Comparison of ENCODE assay signal across 10 cellular contexts in genomic region chr14:28773917-28774691, GRCh38. TPM values are rescaled to one million over a fixed set of nuclear protein-coding genes. Genes with fewer than 3 reads are reported as not detected.
A peak's percentile ranks its signal among the peaks of the same experiment; 100 is the strongest.
DNase-seq lines count a peak whose midpoint lies in the region; ATAC-seq, FAIRE-seq and TF ChIP-seq lines count a peak whose summit lies in the region.
"Had no signal": no experiment of that assay in that cellular context is flagged by ENCODE, and none has a peak within 500 bp of the region (broad histone marks: within the 10 kb centered on the region; RNA-seq: fewer than 3 reads in every experiment).

No MANE protein-coding gene starts in this region.

- H3K27me3 ChIP-seq in MG63 (peaks cover 4% of the 10 kb centered on the region; the same call in 1 of the 2 replicates), bronchial epithelial cell (ENCODE audit: control insufficient read depth, insufficient read depth, low read length) (peaks cover 47% of the 10 kb centered on the region)

- peak overlapping the region; percentile 15; the same call in 1 of the 2 replicates for H3K4me3 ChIP-seq in MG63
- H3K4me3 ChIP-seq in bronchial epithelial cell (ENCODE audit: low read depth, low read length) = no peak overlapping the region

- no peak for ATAC-seq in sciatic nerve
- no peak for ATAC-seq in GM19035 (IDR thresholded peaks at IDR 0.05; ENCODE audit: unreplicated experiment)
- no peak for ATAC-seq in GM18519 (IDR thresholded peaks at IDR 0.05; ENCODE audit: low FRiP score, unreplicated experiment)
- ATAC-seq: HCT116 had no signal

- DNase-seq in GM03348 (ENCODE audit: low spot score) (peak; percentile 66), MG63 (peak; percentile 43), bronchial epithelial cell (ENCODE audit: low read depth) (no peak), myocyte (ENCODE audit: low read depth) (peak; percentile 59), sciatic nerve (ENCODE audit: low spot score) (no peak)
- DNase-seq in activated effector memory CD4-positive, alpha-beta T cell treated with Interleukin-2 at 50 U/mL for 16 hours = no peak
- DNase-seq: activated CD4-positive, alpha-beta T cell treated with anti-CD3 and anti-CD28 coated beads for 1 hour had no signal

- no peak for FAIRE-seq in bronchial epithelial cell (lab: Jason Lieb, UNC)

- intact Hi-C loops in sciatic nerve (cut with DNase I) = no loop called here

- peak; percentile 63 for TF ChIP-seq CTCF in bronchial epithelial cell (IDR thresholded peaks at IDR 0.05; ENCODE audit: insufficient read depth, low read length, severe bottlenecking)

- H3K36me3 ChIP-seq in MG63 (no peaks in the 10 kb centered on the region), bronchial epithelial cell (ENCODE audit: control insufficient read depth, insufficient read depth, low read length) (no peaks in the 10 kb centered on the region)

- H3K9me3 ChIP-seq in MG63 = no peaks in the 10 kb centered on the region

RNA-seq across cellular contexts. Expression of gene FOXG1, which starts 7.5 kb away (rescaled TPM):
- 0.03 and 0.67 TPM in 2 replicates for total RNA-seq in MG63 (2014; rRNA removed; shearing (Covaris generic); ENCODE audit: low replicate concordance)
- not detected in 2 replicates for total RNA-seq in bronchial epithelial cell
- not detected in 2 replicates for total RNA-seq in myocyte
- not detected for polyA plus RNA-seq in myocyte (2012)
- 0.09 TPM for total RNA-seq in sciatic nerve

Comparison
In these comparisons a context has a peak if more than half of its experiments do, and no peak if none do; other contexts are left out.
1. DNase-seq: peak in GM03348 (single experiment), MG63 (single experiment) and myocyte (single experiment); none in bronchial epithelial cell (single experiment), activated effector memory CD4-positive, alpha-beta T cell treated with Interleukin-2 at 50 U/mL for 16 hours (single experiment) and sciatic nerve (single experiment).